Comparison of ENCODE assay signal across 8 cellular contexts in genomic region chr5:178232124-178232919, GRCh38. TPM values are rescaled to one million over a fixed set of nuclear protein-coding genes. Genes with fewer than 3 reads are reported as not detected.
A peak's percentile ranks its signal among the peaks of the same experiment; 100 is the strongest.
DNase-seq lines count a peak whose midpoint lies in the region; ATAC-seq and TF ChIP-seq lines count a peak whose summit lies in the region.

PHYKPL (minus strand) TSS chr5:178232802; CDS start chr5:178232550, 252 bp downstream.

- no peaks in the 10 kb centered on the region for H3K9me3 ChIP-seq in endocrine pancreas (ENCODE audit: control insufficient read depth, low read length)

- H3K4me3 ChIP-seq in endocrine pancreas (ENCODE audit: control insufficient read depth, insufficient read depth, low read length), result peak within 1 kb of the TSS; percentile 15

- TF ChIP-seq CTCF in AG09319 (IDR thresholded peaks at IDR 0.05; ENCODE audit: low read depth, low read length), result peak; percentile 3

- no peaks in the 10 kb centered on the region for H3K27me3 ChIP-seq in endocrine pancreas (ENCODE audit: control insufficient read depth, insufficient read depth, low read length)

- H3K36me3 ChIP-seq in endocrine pancreas (ENCODE audit: control insufficient read depth, insufficient read depth, low read length), result no peaks in the 10 kb centered on the region

- H3K4me1 ChIP-seq in endocrine pancreas (ENCODE audit: control insufficient read depth, insufficient read depth, low read length), result peaks cover 5% of the 10 kb centered on the region

- ATAC-seq in GM18858 (IDR thresholded peaks at IDR 0.05; ENCODE audit: unreplicated experiment) (peak; percentile 44), HG03045 (IDR thresholded peaks at IDR 0.05; ENCODE audit: unreplicated experiment) (peak; percentile 66)

- peak within 1 kb of the TSS; percentile 65 for H3K9ac ChIP-seq in endocrine pancreas (ENCODE audit: control insufficient read depth, insufficient read depth, low read length)

- DNase-seq in AG09319 (ENCODE audit: extremely low read depth, low read depth) (peak; percentile 44), NCI-H748 treated with DMSO at 0.1 percent for 48 hours (lab: John Stamatoyannopoulos, UW) (peak; percentile 19), mesenteric fat pad (ENCODE audit: low spot score) (peak; percentile 94)
- DNase-seq in activated CD8-positive, alpha-beta memory T cell treated with anti-CD3 and anti-CD28 coated beads for 4 hours (ENCODE audit: low read depth in 2 of 2), result peak; percentile 26 to 35
- peak; percentile 48 for DNase-seq in stimulated activated CD8-positive, alpha-beta memory T cell treated with anti-CD3 and anti-CD28 coated beads, Interleukin-15, amount 100 ng/mL, for 24 hours (ENCODE audit: low read depth)

RNA-seq across cellular contexts. Expression of gene PHYKPL, which starts in this region (rescaled TPM):
- 144 TPM for total RNA-seq in mesenteric fat pad

Comparison
In these comparisons a context has a peak if more than half of its experiments do, and no peak if none do; other contexts are left out.
1. Peak in every context shown above with its lines: DNase-seq, ATAC-seq and H3K4me3 ChIP-seq.
2. DNase-seq: peak in every context shown above with its lines; median percentile 94 in mesenteric fat pad; 48 in stimulated activated CD8-positive, alpha-beta memory T cell treated with anti-CD3 and anti-CD28 coated beads, Interleukin-15, amount 100 ng/mL, for 24 hours; 44 in AG09319; 30 in activated CD8-positive, alpha-beta memory T cell treated with anti-CD3 and anti-CD28 coated beads for 4 hours; 19 in NCI-H748 treated with DMSO at 0.1 percent for 48 hours.